In the genomic region with DNA sequence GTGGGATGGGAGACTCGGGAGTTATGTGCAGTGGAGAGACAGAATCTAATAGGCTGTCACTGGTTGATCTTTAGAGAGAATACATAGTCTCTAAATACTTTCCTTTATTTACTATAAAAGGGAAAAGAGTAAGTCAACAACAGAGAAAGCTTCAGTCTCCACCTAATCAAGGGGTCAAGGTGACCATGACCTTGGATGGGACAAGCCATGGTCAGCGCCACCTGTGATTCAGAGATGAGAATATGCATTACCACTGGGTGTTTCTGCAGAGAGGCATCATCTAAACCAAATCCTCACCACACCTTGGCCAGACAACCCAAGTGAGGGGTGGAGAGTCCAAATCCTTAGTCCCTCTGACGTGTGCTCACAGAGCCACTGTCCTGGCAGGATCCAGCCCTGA, we compare ENCODE assay signal across 24 cellular contexts.
"Had no signal": no experiment of that assay in that cellular context is flagged by ENCODE, and none has a peak within 500 bp of the region (broad histone marks: within the 10 kb centered on the region; RNA-seq: fewer than 3 reads in every experiment).

No MANE protein-coding gene starts in this region.

- H3K9me3 ChIP-seq: ascending aorta, body of pancreas, SJSA1 had no signal

- H3K36me3 Mint-ChIP-seq: activated naive CD4-positive, alpha-beta T cell treated with anti-CD3 and anti-CD28 coated beads, Interleukin-2, amount 50 U/mL, for 72 hours; WTC11 had no signal

- ATAC-seq: activated naive CD4-positive, alpha-beta T cell treated with anti-CD3 and anti-CD28 coated beads, Interleukin-2, amount 50 U/mL, for 72 hours; activated naive CD8-positive, alpha-beta T cell treated with anti-CD3 and anti-CD28 coated beads, Interleukin-2, amount 50 U/mL, for 24 hours; activated T-cell treated with anti-CD3 and anti-CD28 coated beads, Interleukin-2, amount 50 U/mL, for 4 hours; body of pancreas; WTC11 had no signal

- H3K4me3 Mint-ChIP-seq: activated CD4-positive, alpha-beta T cell treated with anti-CD3 and anti-CD28 coated beads, Interleukin-2, amount 10 ng/mL, durations not matched to agents 24 days and 14 days; activated naive CD8-positive, alpha-beta T cell treated with anti-CD3 and anti-CD28 coated beads, Interleukin-2, amount 50 U/mL, for 24 hours; activated T-cell treated with anti-CD3 and anti-CD28 coated beads, Interleukin-2, amount 50 U/mL, for 4 hours; T-helper 1 cell treated with Interleukin-12 subunit alpha and Interleukin-12 subunit beta and Interleukin-4 antibody, amounts not matched to agents 30 μg/mL and 1 μg/mL, for 36 hours; WTC11 had no signal

- H3K27me3 ChIP-seq: ascending aorta, body of pancreas, SJSA1 had no signal

- H3K4me3 ChIP-seq: ascending aorta, body of pancreas, SJSA1 had no signal

- DNase-seq: activated CD4-positive, alpha-beta T cell treated with anti-CD3 and anti-CD28 coated beads for 1 hour; activated CD4-positive, alpha-beta T cell treated with anti-CD3 and anti-CD28 coated beads, Interleukin-2, amount 10 ng/mL, durations not matched to agents 24 days and 14 days; activated CD4-positive, alpha-beta T cell treated with anti-CD3 and anti-CD28 coated beads, Interleukin-2, amount 50 U/mL, for 48 hours; activated effector memory CD4-positive, alpha-beta T cell treated with anti-CD3 and anti-CD28 coated beads, Interleukin-2, amount 50 U/mL, for 16 hours; activated naive CD4-positive, alpha-beta T cell treated with Interleukin-2 at 50 U/mL for 16 hours; activated naive CD8-positive, alpha-beta T cell treated with anti-CD3 and anti-CD28 coated beads, Interleukin-2, amount 50 U/mL, for 24 hours; activated T-cell treated with anti-CD3 and anti-CD28 coated beads, Interleukin-2, amount 50 U/mL, for 4 hours; amniotic stem cell; body of pancreas; central memory CD4-positive, alpha-beta T cell; MM.1S; NCI-H1105; NCI-H1436; NCI-H187; NCI-H2081; NCI-H510A treated with DMSO at 0.1 percent for 48 hours; NCI-H69; NK-92 treated with Interleukin-12 subunit alpha and Interleukin-12 subunit beta, amount 100 ng/mL, for 24 hours; SHP77 had no signal

- H3K27ac ChIP-seq: ascending aorta, body of pancreas, SJSA1 had no signal

- H3K4me1 Mint-ChIP-seq: activated CD4-positive, alpha-beta T cell treated with anti-CD3 and anti-CD28 coated beads, Interleukin-2, amount 10 ng/mL, durations not matched to agents 24 days and 14 days had no signal

- H3K36me3 ChIP-seq: ascending aorta had no signal

- H3K27ac Mint-ChIP-seq: activated CD4-positive, alpha-beta T cell treated with anti-CD3 and anti-CD28 coated beads, Interleukin-2, amount 10 ng/mL, durations not matched to agents 24 days and 14 days; activated naive CD4-positive, alpha-beta T cell treated with anti-CD3 and anti-CD28 coated beads, Interleukin-2, amount 50 U/mL, for 72 hours; activated naive CD8-positive, alpha-beta T cell treated with anti-CD3 and anti-CD28 coated beads, Interleukin-2, amount 50 U/mL, for 24 hours; T-helper 1 cell treated with Interleukin-12 subunit alpha and Interleukin-12 subunit beta and Interleukin-4 antibody, amounts not matched to agents 30 μg/mL and 1 μg/mL, for 36 hours; WTC11 had no signal

- H3K9me3 Mint-ChIP-seq: activated CD4-positive, alpha-beta T cell treated with anti-CD3 and anti-CD28 coated beads, Interleukin-2, amount 10 ng/mL, durations not matched to agents 24 days and 14 days; activated naive CD4-positive, alpha-beta T cell treated with anti-CD3 and anti-CD28 coated beads, Interleukin-2, amount 50 U/mL, for 72 hours; activated naive CD8-positive, alpha-beta T cell treated with anti-CD3 and anti-CD28 coated beads, Interleukin-2, amount 50 U/mL, for 24 hours; activated T-cell treated with anti-CD3 and anti-CD28 coated beads, Interleukin-2, amount 50 U/mL, for 4 hours; T-helper 1 cell treated with Interleukin-12 subunit alpha and Interleukin-12 subunit beta and Interleukin-4 antibody, amounts not matched to agents 30 μg/mL and 1 μg/mL, for 36 hours; WTC11 had no signal
